In genomic region chrX:10514891-10515290, GRCh38 we compare ENCODE assay signal across 26 cellular contexts.
DNase-seq lines count a peak whose midpoint lies in the region; ATAC-seq and TF ChIP-seq lines count a peak whose summit lies in the region.
"Had no signal": no experiment of that assay in that cellular context is flagged by ENCODE, and none has a peak within 500 bp of the region (broad histone marks: within the 10 kb centered on the region; RNA-seq: fewer than 3 reads in every experiment).

No MANE protein-coding gene starts in this region.

- peaks cover 2% of the 10 kb centered on the region for H3K4me1 ChIP-seq in rectal smooth muscle tissue (ENCODE audit: control insufficient read depth, insufficient read depth, low read length)
- H3K4me1 ChIP-seq: SJSA1, tibial artery had no signal

- H3K36me3 Mint-ChIP-seq in activated naive CD8-positive, alpha-beta T cell treated with anti-CD3 and anti-CD28 coated beads, Interleukin-2, amount 50 U/mL, for 24 hours (ENCODE audit: low read depth): no peaks in the 10 kb centered on the region
- H3K36me3 Mint-ChIP-seq: activated CD4-positive, alpha-beta memory T cell treated with anti-CD3 and anti-CD28 coated beads for 36 hours; activated naive CD8-positive, alpha-beta T cell treated with anti-CD3 and anti-CD28 coated beads, Interleukin-2, amount 10 ng/mL, durations not matched to agents 7 days and 5 days; CD8-positive, alpha-beta T cell; natural killer cell treated with Interleukin-12 subunit alpha and Interleukin-12 subunit beta and Interleukin-15 and Interleukin-18, amount 100 ng/mL, for 72 hours; T-cell had no signal

- no peaks in the 10 kb centered on the region for H3K27me3 ChIP-seq in rectal smooth muscle tissue (ENCODE audit: control insufficient read depth, insufficient read depth, low read length)
- H3K27me3 ChIP-seq: brain microvascular endothelial cell, SJSA1, tibial artery had no signal

- DNase-seq in GM03348 (ENCODE audit: low spot score): peak; percentile 15
- DNase-seq in astrocyte of the cerebellum (ENCODE audit: low read depth): peak; percentile 36
- DNase-seq in fibroblast of mammary gland (ENCODE audit: low read depth): peak; percentile 42
- DNase-seq in activated naive CD8-positive, alpha-beta T cell treated with anti-CD3 and anti-CD28 coated beads, Interleukin-2, amount 50 U/mL, for 24 hours: no peak
- no peak for DNase-seq in DMS79 (lab: John Stamatoyannopoulos, UW)
- DNase-seq: activated CD4-positive, alpha-beta memory T cell treated with anti-CD3 and anti-CD28 coated beads for 36 hours; activated naive CD8-positive, alpha-beta T cell treated with anti-CD3 and anti-CD28 coated beads, Interleukin-2, amount 10 ng/mL, durations not matched to agents 7 days and 5 days; AML-193; brain microvascular endothelial cell; CD8-positive, alpha-beta T cell; cortex of kidney; DMS53; endodermal cell; HCEC 1CT; NCI-H187; NCI-H524 treated with DMSO at 0.1 percent for 48 hours; T-cell; tibial artery had no signal

- no peak for TF ChIP-seq CTCF in astrocyte of the cerebellum (IDR thresholded peaks at IDR 0.05; ENCODE audit: low read depth, low read length, missing control alignments)
- no peak for TF ChIP-seq CTCF in fibroblast of mammary gland (conservative IDR thresholded peaks at IDR 0.05; ENCODE audit: control insufficient read depth, insufficient read depth, low read depth, low read length)

- no peak overlapping the region for H3K27ac Mint-ChIP-seq in activated naive CD8-positive, alpha-beta T cell treated with anti-CD3 and anti-CD28 coated beads, Interleukin-2, amount 50 U/mL, for 24 hours
- H3K27ac Mint-ChIP-seq: activated CD4-positive, alpha-beta memory T cell treated with anti-CD3 and anti-CD28 coated beads for 36 hours; activated naive CD8-positive, alpha-beta T cell treated with anti-CD3 and anti-CD28 coated beads, Interleukin-2, amount 10 ng/mL, durations not matched to agents 7 days and 5 days; CD8-positive, alpha-beta T cell; endodermal cell; mesothelial cell of epicardium; natural killer cell treated with Interleukin-12 subunit alpha and Interleukin-12 subunit beta and Interleukin-15 and Interleukin-18, amount 100 ng/mL, for 72 hours; stimulated activated naive CD8-positive, alpha-beta T cell treated with anti-CD3 and anti-CD28 coated beads, Interleukin-15, Interleukin-2, amounts not matched to agents 100 ng/mL and 50 ng/mL, for 24 hours; T-cell had no signal

- H3K9me3 Mint-ChIP-seq in activated naive CD8-positive, alpha-beta T cell treated with anti-CD3 and anti-CD28 coated beads, Interleukin-2, amount 50 U/mL, for 24 hours: no peaks in the 10 kb centered on the region
- H3K9me3 Mint-ChIP-seq: activated naive CD8-positive, alpha-beta T cell treated with anti-CD3 and anti-CD28 coated beads, Interleukin-2, amount 10 ng/mL, durations not matched to agents 7 days and 5 days; CD8-positive, alpha-beta T cell; natural killer cell treated with Interleukin-12 subunit alpha and Interleukin-12 subunit beta and Interleukin-15 and Interleukin-18, amount 100 ng/mL, for 72 hours had no signal

- H3K36me3 ChIP-seq in rectal smooth muscle tissue (ENCODE audit: control insufficient read depth, insufficient read depth, low read length): no peaks in the 10 kb centered on the region
- H3K36me3 ChIP-seq: brain microvascular endothelial cell, SJSA1, tibial artery had no signal

- H3K4me3 Mint-ChIP-seq in activated naive CD8-positive, alpha-beta T cell treated with anti-CD3 and anti-CD28 coated beads, Interleukin-2, amount 50 U/mL, for 24 hours: no peak overlapping the region
- H3K4me3 Mint-ChIP-seq: activated CD4-positive, alpha-beta memory T cell treated with anti-CD3 and anti-CD28 coated beads for 36 hours; activated naive CD8-positive, alpha-beta T cell treated with anti-CD3 and anti-CD28 coated beads, Interleukin-2, amount 10 ng/mL, durations not matched to agents 7 days and 5 days; CD8-positive, alpha-beta T cell; endodermal cell; mesothelial cell of epicardium; natural killer cell treated with Interleukin-12 subunit alpha and Interleukin-12 subunit beta and Interleukin-15 and Interleukin-18, amount 100 ng/mL, for 72 hours; stimulated activated naive CD8-positive, alpha-beta T cell treated with anti-CD3 and anti-CD28 coated beads, Interleukin-15, Interleukin-2, amounts not matched to agents 100 ng/mL and 50 ng/mL, for 24 hours; T-cell had no signal

- H3K9ac ChIP-seq in rectal smooth muscle tissue (ENCODE audit: low read length): no peak overlapping the region

- H3K4me3 ChIP-seq in astrocyte of the cerebellum (ENCODE audit: low read depth, low read length) (no peak overlapping the region), fibroblast of mammary gland (ENCODE audit: control insufficient read depth, low read depth, low read length) (no peak overlapping the region), rectal smooth muscle tissue (ENCODE audit: low read length) (no peak overlapping the region)
- H3K4me3 ChIP-seq: GM12878, SJSA1, tibial artery had no signal

- no peaks in the 10 kb centered on the region for H3K27me3 Mint-ChIP-seq in activated naive CD8-positive, alpha-beta T cell treated with anti-CD3 and anti-CD28 coated beads, Interleukin-2, amount 50 U/mL, for 24 hours
- H3K27me3 Mint-ChIP-seq: activated CD4-positive, alpha-beta memory T cell treated with anti-CD3 and anti-CD28 coated beads for 36 hours; activated naive CD8-positive, alpha-beta T cell treated with anti-CD3 and anti-CD28 coated beads, Interleukin-2, amount 10 ng/mL, durations not matched to agents 7 days and 5 days; stimulated activated naive CD8-positive, alpha-beta T cell treated with anti-CD3 and anti-CD28 coated beads, Interleukin-15, Interleukin-2, amounts not matched to agents 100 ng/mL and 50 ng/mL, for 24 hours; T-cell had no signal

- peak overlapping the region; percentile 1 for H3K27ac ChIP-seq in rectal smooth muscle tissue (ENCODE audit: low read depth, low read length)
- H3K27ac ChIP-seq: brain microvascular endothelial cell, SJSA1, tibial artery had no signal

- in situ Hi-C loops in astrocyte of the cerebellum (cut with HindIII; ENCODE audit: low sequenced_read_pairs): no loop called here

- no peaks in the 10 kb centered on the region for H3K4me1 Mint-ChIP-seq in activated naive CD8-positive, alpha-beta T cell treated with anti-CD3 and anti-CD28 coated beads, Interleukin-2, amount 50 U/mL, for 24 hours
- H3K4me1 Mint-ChIP-seq: activated naive CD8-positive, alpha-beta T cell treated with anti-CD3 and anti-CD28 coated beads, Interleukin-2, amount 10 ng/mL, durations not matched to agents 7 days and 5 days; endodermal cell; T-cell had no signal

- ATAC-seq in activated naive CD8-positive, alpha-beta T cell treated with anti-CD3 and anti-CD28 coated beads, Interleukin-2, amount 50 U/mL, for 24 hours: no peak
- no peak for ATAC-seq in HG03439 (IDR thresholded peaks at IDR 0.05; ENCODE audit: unreplicated experiment)
- ATAC-seq: CD8-positive, alpha-beta T cell; GM12878; natural killer cell treated with Interleukin-12 subunit alpha and Interleukin-12 subunit beta and Interleukin-15 and Interleukin-18, amount 100 ng/mL, for 72 hours; Panc1; T-cell had no signal

Comparison
In these comparisons a context has a peak if more than half of its experiments do, and no peak if none do; other contexts are left out.
1. DNase-seq: peak in GM03348 (single experiment), astrocyte of the cerebellum (single experiment) and fibroblast of mammary gland (single experiment); none in activated naive CD8-positive, alpha-beta T cell treated with anti-CD3 and anti-CD28 coated beads, Interleukin-2, amount 50 U/mL, for 24 hours (single experiment) and DMS79 (single experiment).